ENCODE assay signal across 12 cellular contexts in genomic region chr17:39801055-39801454, GRCh38.
DNase-seq lines count a peak whose midpoint lies in the region; ATAC-seq, FAIRE-seq and TF ChIP-seq lines count a peak whose summit lies in the region.
"Had no signal": no experiment of that assay in that cellular context is flagged by ENCODE, and none has a peak within 500 bp of the region (broad histone marks: within the 10 kb centered on the region; RNA-seq: fewer than 3 reads in every experiment).

No MANE protein-coding gene starts in this region.

- H4K20me1 ChIP-seq in OCI-LY3 (ENCODE audit: insufficient read depth, low read length), result 0 out of 2 replicates have a peak, but pooled peaks cover 6% of the 10 kb centered on the region

- TF ChIP-seq CTCF in OCI-LY3 (IDR thresholded peaks at IDR 0.05; ENCODE audit: low read depth, low read length), result no peak
- no peak for TF ChIP-seq CTCF in body of pancreas (IDR thresholded peaks at IDR 0.05)
- no peak for TF ChIP-seq CTCF in GM20000 (IDR thresholded peaks at IDR 0.05; ENCODE audit: extremely low read depth, missing control alignments)

- H3K9me3 ChIP-seq in OCI-LY3 (ENCODE audit: insufficient read depth, low read length) (no peaks in the 10 kb centered on the region), iPS-18a (ENCODE audit: control insufficient read depth, low read depth, low read length) (no peaks in the 10 kb centered on the region), body of pancreas (no peaks in the 10 kb centered on the region)

- intact Hi-C loops in body of pancreas (cut with DNase I), result no loop called here

- no peak overlapping the region for H2AFZ ChIP-seq in OCI-LY3 (ENCODE audit: low read depth, low read length)

- H3K27me3 ChIP-seq in OCI-LY3 (ENCODE audit: low read depth, low read length), result no peaks in the 10 kb centered on the region
- H3K27me3 ChIP-seq in iPS-18a (ENCODE audit: control insufficient read depth, insufficient read depth, low read length), result no peaks in the 10 kb centered on the region
- peaks cover 0 to 5% of the 10 kb centered on the region in 2 donors for H3K27me3 ChIP-seq in body of pancreas

- H3K36me3 ChIP-seq in OCI-LY3 (replicated peaks; ENCODE audit: low read depth, low read length), result peaks cover 20% of the 10 kb centered on the region
- H3K36me3 ChIP-seq in iPS-18a (ENCODE audit: control insufficient read depth, low read depth, low read length), result no peaks in the 10 kb centered on the region
- H3K36me3 ChIP-seq in body of pancreas (replicated peaks in 1 of 2; ENCODE audit: insufficient read depth in 1 of 2, low read depth in 2 of 2), result no peaks in the 10 kb centered on the region

- no peak for ATAC-seq in body of pancreas

- TF ChIP-seq POLR2A in body of pancreas (IDR thresholded peaks at IDR 0.05), result no peak

- peak overlapping the region; percentile 29 for H3K4me3 ChIP-seq in OCI-LY3 (ENCODE audit: low read length)
- H3K4me3 ChIP-seq in iPS-18a (ENCODE audit: low read length), result no peak overlapping the region
- H3K4me3 ChIP-seq in body of pancreas, result no peak overlapping the region

- 73 to 74% methylated on average over 4 of the region's 4 CpGs for WGBS in body of pancreas, 2 donors

- peak overlapping the region; percentile 58 for H3K4me2 ChIP-seq in OCI-LY3 (ENCODE audit: low read length)

- H3K4me1 ChIP-seq in OCI-LY3 (ENCODE audit: low read length), result peaks cover 49% of the 10 kb centered on the region
- H3K4me1 ChIP-seq in iPS-18a (ENCODE audit: control insufficient read depth, low read depth, low read length), result peaks cover 21% of the 10 kb centered on the region
- no peaks in the 10 kb centered on the region for H3K4me1 ChIP-seq in body of pancreas

- peak overlapping the region; percentile 8; the same call in 1 of the 2 replicates for H3K9ac ChIP-seq in OCI-LY3 (ENCODE audit: low read length)
- no peak overlapping the region for H3K9ac ChIP-seq in iPS-18a (ENCODE audit: low read length)

- DNase-seq in DMS153 treated with DMSO at 0.1 percent for 48 hours (lab: John Stamatoyannopoulos, UW; ENCODE audit: unreplicated experiment) (peak; percentile 16), DMS153 (lab: John Stamatoyannopoulos, UW) (no peak), GM19239 (ENCODE audit: insufficient read length, low spot score) (no peak), body of pancreas (no peak), NCI-H2171 (lab: John Stamatoyannopoulos, UW) (no peak), GM20000 (ENCODE audit: low spot score) (no peak)
- DNase-seq: amniotic stem cell, cortex of kidney, mesenchymal stem cell had no signal

- H3K27ac ChIP-seq in OCI-LY3 (ENCODE audit: low read length) (peak overlapping the region; percentile 50), iPS-18a (ENCODE audit: low read length) (peak overlapping the region; percentile 13), body of pancreas (no peak overlapping the region)
- H3K27ac ChIP-seq: 22Rv1 had no signal

- peaks cover 69% of the 10 kb centered on the region for H3K79me2 ChIP-seq in OCI-LY3 (ENCODE audit: low read length)

- peak; percentile 59 for FAIRE-seq in GM19239 (lab: Jason Lieb, UNC)

Comparison
In these comparisons a context has a peak if more than half of its experiments do, and no peak if none do; other contexts are left out.
1. H3K27ac ChIP-seq: peak in OCI-LY3 (single experiment) and iPS-18a (single experiment); none in body of pancreas (0 of 4).